ENCODE assay signal across 1 cellular context in genomic region chr1:172254521-172255222, GRCh38.
TF ChIP-seq lines count a peak whose summit lies in the region.

No MANE protein-coding gene starts in this region.

TF ChIP-seq in GM23338, 12 proteins besides CTCF, POLR2A, EP300 and RAD21 (continued from another document):
- TF ChIP-seq ETS1 (IDR thresholded peaks at IDR 0.05): no peak
- no peak for TF ChIP-seq ZNF114 (CRISPR knock-in tag; IDR thresholded peaks at IDR 0.05)
